Comparison of ENCODE assay signal across 8 cellular contexts in the genomic region with DNA sequence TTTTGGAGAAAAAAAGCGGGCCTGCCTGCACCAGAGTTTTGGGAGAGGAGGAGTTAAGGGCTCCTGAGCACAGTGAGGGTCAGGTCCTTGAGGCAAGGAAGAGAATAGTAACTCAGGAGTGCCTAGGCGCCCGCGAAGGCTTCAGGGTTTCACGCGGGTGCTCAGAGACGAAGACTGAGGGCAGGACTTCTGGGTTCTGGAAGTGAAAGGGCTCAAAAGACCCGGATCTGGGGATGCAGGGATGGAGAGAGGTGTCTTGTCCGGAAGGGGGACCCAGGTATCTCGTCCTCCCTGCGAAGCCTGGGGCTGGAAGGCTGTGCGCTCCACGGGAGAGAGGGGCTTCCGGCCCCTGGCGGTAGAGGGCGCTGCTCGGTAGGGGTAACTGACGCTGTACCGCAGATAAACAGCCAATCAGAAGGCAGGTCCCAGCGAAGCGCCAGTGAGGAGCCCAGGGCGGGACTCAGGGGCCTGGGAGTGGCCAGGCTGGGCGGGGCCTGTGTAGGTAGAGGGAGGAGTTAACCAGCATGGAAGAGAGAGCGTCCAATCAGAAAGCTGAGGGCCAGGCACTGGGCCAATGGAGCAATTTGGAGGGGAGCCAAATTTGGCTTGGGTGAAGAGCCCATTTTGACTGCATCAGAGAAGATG. TPM values are rescaled to one million over a fixed set of nuclear protein-coding genes. Genes with fewer than 3 reads are reported as not detected.
DNase-seq lines count a peak whose midpoint lies in the region; ATAC-seq and TF ChIP-seq lines count a peak whose summit lies in the region.

No MANE protein-coding gene starts in this region.

- H3K27me3 ChIP-seq in BJ (ENCODE audit: control insufficient read depth, insufficient read depth, low read length) (no peaks in the 10 kb centered on the region), GM23338 (ENCODE audit: insufficient read depth) (peaks cover 59% of the 10 kb centered on the region), neural progenitor cell (peaks cover 77% of the 10 kb centered on the region)

- H3K36me3 Mint-ChIP-seq in GM23338 (ENCODE audit: low read depth) (peaks cover 8% of the 10 kb centered on the region), neural progenitor cell (peaks cover 5% of the 10 kb centered on the region)
- peaks cover 2% of the 10 kb centered on the region for H3K36me3 Mint-ChIP-seq in activated naive CD4-positive, alpha-beta T cell treated with anti-CD3 and anti-CD28 coated beads, Interleukin-2, amount 10 ng/mL, durations not matched to agents 7 days and 5 days

- no peak overlapping the region for H3K9ac ChIP-seq in neural progenitor cell

- H3K9me3 Mint-ChIP-seq in GM23338 (peaks cover 6% of the 10 kb centered on the region), neural progenitor cell (no peaks in the 10 kb centered on the region)
- H3K9me3 Mint-ChIP-seq in activated naive CD4-positive, alpha-beta T cell treated with anti-CD3 and anti-CD28 coated beads, Interleukin-2, amount 10 ng/mL, durations not matched to agents 7 days and 5 days, result no peaks in the 10 kb centered on the region

- ATAC-seq in GM23338, result peak; percentile 38
- no peak for ATAC-seq in GM18867 (IDR thresholded peaks at IDR 0.05; ENCODE audit: unreplicated experiment)

- peaks cover 58% of the 10 kb centered on the region for H3K27me3 Mint-ChIP-seq in GM23338 (ENCODE audit: insufficient read depth, low read depth, poor library complexity)
- peaks cover 75% of the 10 kb centered on the region for H3K27me3 Mint-ChIP-seq in activated naive CD4-positive, alpha-beta T cell treated with anti-CD3 and anti-CD28 coated beads, Interleukin-2, amount 10 ng/mL, durations not matched to agents 7 days and 5 days
- H3K27me3 Mint-ChIP-seq in neural progenitor cell (ENCODE audit: insufficient read depth, low read depth), result peaks cover 32% of the 10 kb centered on the region

- peak overlapping the region; percentile 80 for H3K4me3 Mint-ChIP-seq in GM23338
- H3K4me3 Mint-ChIP-seq in activated naive CD4-positive, alpha-beta T cell treated with anti-CD3 and anti-CD28 coated beads, Interleukin-2, amount 10 ng/mL, durations not matched to agents 7 days and 5 days, result peak overlapping the region; percentile 60
- H3K4me3 Mint-ChIP-seq in neural progenitor cell, result peak overlapping the region; percentile 90

- H3K79me2 ChIP-seq in GM23338 (replicated peaks; ENCODE audit: insufficient read depth), result no peaks in the 10 kb centered on the region
- no peaks in the 10 kb centered on the region for H3K79me2 ChIP-seq in neural progenitor cell (ENCODE audit: low read depth)

- H3K9me2 ChIP-seq in GM23338 (ENCODE audit: insufficient read depth), result no peaks in the 10 kb centered on the region

- peak overlapping the region; percentile 90 for H3K4me3 ChIP-seq in BJ (ENCODE audit: low read depth, low read length)
- H3K4me3 ChIP-seq in GM23338, result peak overlapping the region; percentile 90
- peak overlapping the region; percentile 65 for H3K4me3 ChIP-seq in neural progenitor cell

- peaks cover 5% of the 10 kb centered on the region; the same call in 1 of the 2 replicates for H3F3A ChIP-seq in GM23338 (replicated peaks; ENCODE audit: low read depth)
- H3F3A ChIP-seq in neural progenitor cell (ENCODE audit: low read depth), result peaks cover 3% of the 10 kb centered on the region

- H4K20me1 ChIP-seq in GM23338 (replicated peaks; ENCODE audit: insufficient read depth), result no peaks in the 10 kb centered on the region; the same call in 1 of the 2 replicates
- H4K20me1 ChIP-seq in neural progenitor cell (ENCODE audit: low read depth), result peaks cover 18% of the 10 kb centered on the region

- H3K27ac ChIP-seq in GM23338 (ENCODE audit: low read depth), result no peak overlapping the region
- no peak overlapping the region for H3K27ac ChIP-seq in neural progenitor cell

- H3K4me1 Mint-ChIP-seq in GM23338 (peaks cover 13% of the 10 kb centered on the region; the same call in 2 of the 3 replicates), neural progenitor cell (peaks cover 14% of the 10 kb centered on the region)
- H3K4me1 Mint-ChIP-seq in activated naive CD4-positive, alpha-beta T cell treated with anti-CD3 and anti-CD28 coated beads, Interleukin-2, amount 10 ng/mL, durations not matched to agents 7 days and 5 days, result peaks cover 31% of the 10 kb centered on the region

- peak overlapping the region; percentile 87 for H3K4me2 ChIP-seq in GM23338
- peak overlapping the region; percentile 86 for H3K4me2 ChIP-seq in neural progenitor cell

- POLR2A ChIA-PET in BJ (lab: Charles Lee), result interaction anchor here (0.6 kb wide), 3 partner anchors 19 to 531 kb away, joined by 3 read pairs; no protein-coding TSS in a partner anchor

- peaks cover 23% of the 10 kb centered on the region for H3K36me3 ChIP-seq in BJ (ENCODE audit: control insufficient read depth, insufficient read depth, low read length)
- no peaks in the 10 kb centered on the region for H3K36me3 ChIP-seq in GM23338 (ENCODE audit: insufficient read depth)
- H3K36me3 ChIP-seq in neural progenitor cell, result no peaks in the 10 kb centered on the region

- CTCF ChIA-PET in BJ (lab: Yijun Ruan, JAX), result interaction anchor here (0.6 to 4.8 kb wide), 8 partner anchors 12 to 293 kb away, joined by 3 to 52 read pairs (median 3); a partner anchor contains a TSS
- CTCF ChIA-PET in activated naive CD4-positive, alpha-beta T cell treated with anti-CD3 and anti-CD28 coated beads, Interleukin-2, amount 10 ng/mL, durations not matched to agents 7 days and 5 days (lab: Charles Lee), result no interaction called here

- no peaks in the 10 kb centered on the region for H3K9me3 ChIP-seq in neural progenitor cell (ENCODE audit: low read depth)

- H2AFZ ChIP-seq in GM23338 (peak overlapping the region; percentile 97), neural progenitor cell (replicated peaks) (peak overlapping the region; percentile 96)

- TF ChIP-seq CTCF in BJ (IDR thresholded peaks at IDR 0.05; ENCODE audit: insufficient read depth, low read depth, low read length), result peak; percentile 82
- TF ChIP-seq CTCF in GM23338 (conservative IDR thresholded peaks at IDR 0.05; ENCODE audit: low read depth in 2 of 2), result peak; percentile 77 to 90
- peak; percentile 59 for TF ChIP-seq CTCF in neural progenitor cell (IDR thresholded peaks at IDR 0.05)

- peaks cover 7% of the 10 kb centered on the region; the same call in 1 of the 2 replicates for H3K4me1 ChIP-seq in GM23338 (ENCODE audit: insufficient read depth)
- H3K4me1 ChIP-seq in neural progenitor cell, result no peaks in the 10 kb centered on the region

- H3K27ac Mint-ChIP-seq in GM23338, result no peak overlapping the region
- no peak overlapping the region for H3K27ac Mint-ChIP-seq in activated naive CD4-positive, alpha-beta T cell treated with anti-CD3 and anti-CD28 coated beads, Interleukin-2, amount 10 ng/mL, durations not matched to agents 7 days and 5 days
- no peak overlapping the region for H3K27ac Mint-ChIP-seq in neural progenitor cell

- DNase-seq in BJ (ENCODE audit: low read depth) (peak; percentile 58), GM23338 (ENCODE audit: low spot score) (peak; percentile 92), NCI-H226 (peak; percentile 84), foreskin melanocyte (peak; percentile 90), neural progenitor cell (ENCODE audit: low spot score) (peak; percentile 48), NOMO-1 (lab: John Stamatoyannopoulos, UW; ENCODE audit: unreplicated experiment in 2 of 2) (no peak)
- DNase-seq in activated naive CD4-positive, alpha-beta T cell treated with anti-CD3 and anti-CD28 coated beads, Interleukin-2, amount 10 ng/mL, durations not matched to agents 7 days and 5 days, result peak; percentile 56

TF ChIP-seq in GM23338, 12 proteins besides CTCF, POLR2A, EP300 and RAD21 (continues in another document):
- TF ChIP-seq EZH2 (IDR thresholded peaks at IDR 0.05; ENCODE audit: low read depth, unreplicated experiment), result peak; percentile 3

RNA-seq across cellular contexts. Expression of a gene that starts 0.7 kb away (rescaled TPM):
- polyA plus RNA-seq in BJ (2011; rRNA removed), result 56.4 and 92.3 TPM in 2 replicates
- polyA minus RNA-seq in BJ (2011; rRNA and poly(A)+ RNA removed), result 69.3 and 95.0 TPM in 2 replicates
- 4.1 and 4.2 TPM in 2 replicates for total RNA-seq in GM23338 (2014; rRNA removed; shearing (Covaris generic))
- 3.7 and 4.2 TPM in 2 replicates for polyA plus RNA-seq in GM23338 (2016; fragmentation: Nextera tagmentation; extraction: Ambion mirVana)
- total RNA-seq in neural progenitor cell (ENCODE audit: low replicate concordance), result 0.09 TPM in 1 of 2 replicates, not detected in the other

RNA-seq across cellular contexts. Expression of a gene that starts 10.2 kb away (rescaled TPM):
- not detected in 2 replicates for polyA plus RNA-seq in BJ (2011; rRNA removed)
- not detected in 2 replicates for polyA minus RNA-seq in BJ (2011; rRNA and poly(A)+ RNA removed)
- total RNA-seq in GM23338 (2014; rRNA removed; shearing (Covaris generic)), result 0.66 and 0.76 TPM in 2 replicates
- polyA plus RNA-seq in GM23338 (2016; fragmentation: Nextera tagmentation; extraction: Ambion mirVana), result 3.6 and 7.3 TPM in 2 replicates
- not detected in 2 replicates for total RNA-seq in neural progenitor cell (ENCODE audit: low replicate concordance)

RNA-seq across cellular contexts. Expression of a gene that starts 13.4 kb away (rescaled TPM):
- polyA plus RNA-seq in BJ (2011; rRNA removed) (3.0 and 6.4 TPM in 2 replicates), GM23338 (2016; fragmentation: Nextera tagmentation; extraction: Ambion mirVana) (5.9 and 7.5 TPM in 2 replicates)
- polyA minus RNA-seq in BJ (2011; rRNA and poly(A)+ RNA removed), result 3.4 and 7.9 TPM in 2 replicates
- total RNA-seq in GM23338 (2014; rRNA removed; shearing (Covaris generic)), result 10.2 and 11.3 TPM in 2 replicates
- 5.4 and 7.6 TPM in 2 replicates for total RNA-seq in neural progenitor cell (ENCODE audit: low replicate concordance)

RNA-seq across cellular contexts. Expression of a gene that starts 30.1 kb away (rescaled TPM):
- 0.56 and 0.87 TPM in 2 replicates for polyA plus RNA-seq in BJ (2011; rRNA removed)
- polyA minus RNA-seq in BJ (2011; rRNA and poly(A)+ RNA removed), result 0.51 and 0.81 TPM in 2 replicates
- 0.35 TPM in 1 of 2 replicates, not detected in the other for total RNA-seq in GM23338 (2014; rRNA removed; shearing (Covaris generic))
- polyA plus RNA-seq in GM23338 (2016; fragmentation: Nextera tagmentation; extraction: Ambion mirVana), result not detected in 2 replicates
- total RNA-seq in neural progenitor cell (ENCODE audit: low replicate concordance), result 0.19 and 0.53 TPM in 2 replicates

RNA-seq across cellular contexts. Expression of a gene that starts 35.5 kb away (rescaled TPM):
- polyA plus RNA-seq in BJ (2011; rRNA removed) (35.2 and 56.4 TPM in 2 replicates), GM23338 (2016; fragmentation: Nextera tagmentation; extraction: Ambion mirVana) (8.4 and 8.9 TPM in 2 replicates)
- 32.3 and 47.6 TPM in 2 replicates for polyA minus RNA-seq in BJ (2011; rRNA and poly(A)+ RNA removed)
- total RNA-seq in GM23338 (2014; rRNA removed; shearing (Covaris generic)), result 26.5 and 36.1 TPM in 2 replicates
- total RNA-seq in neural progenitor cell (ENCODE audit: low replicate concordance), result 11.5 and 54.9 TPM in 2 replicates

Comparison
In these comparisons a context has a peak if more than half of its experiments do, and no peak if none do; other contexts are left out.
1. DNase-seq: peak in BJ (single experiment), GM23338 (single experiment), NCI-H226 (single experiment), activated naive CD4-positive, alpha-beta T cell treated with anti-CD3 and anti-CD28 coated beads, Interleukin-2, amount 10 ng/mL, durations not matched to agents 7 days and 5 days (single experiment), foreskin melanocyte (single experiment) and neural progenitor cell (single experiment); none in NOMO-1 (0 of 2).
2. Peak in every context shown above with its lines, with median percentiles within 50 percentile points of each other: H3K4me3 ChIP-seq, CTCF ChIP-seq and H3K4me3 Mint-ChIP-seq.